9 cellular contexts compared by ENCODE assay signal in the genomic region with DNA sequence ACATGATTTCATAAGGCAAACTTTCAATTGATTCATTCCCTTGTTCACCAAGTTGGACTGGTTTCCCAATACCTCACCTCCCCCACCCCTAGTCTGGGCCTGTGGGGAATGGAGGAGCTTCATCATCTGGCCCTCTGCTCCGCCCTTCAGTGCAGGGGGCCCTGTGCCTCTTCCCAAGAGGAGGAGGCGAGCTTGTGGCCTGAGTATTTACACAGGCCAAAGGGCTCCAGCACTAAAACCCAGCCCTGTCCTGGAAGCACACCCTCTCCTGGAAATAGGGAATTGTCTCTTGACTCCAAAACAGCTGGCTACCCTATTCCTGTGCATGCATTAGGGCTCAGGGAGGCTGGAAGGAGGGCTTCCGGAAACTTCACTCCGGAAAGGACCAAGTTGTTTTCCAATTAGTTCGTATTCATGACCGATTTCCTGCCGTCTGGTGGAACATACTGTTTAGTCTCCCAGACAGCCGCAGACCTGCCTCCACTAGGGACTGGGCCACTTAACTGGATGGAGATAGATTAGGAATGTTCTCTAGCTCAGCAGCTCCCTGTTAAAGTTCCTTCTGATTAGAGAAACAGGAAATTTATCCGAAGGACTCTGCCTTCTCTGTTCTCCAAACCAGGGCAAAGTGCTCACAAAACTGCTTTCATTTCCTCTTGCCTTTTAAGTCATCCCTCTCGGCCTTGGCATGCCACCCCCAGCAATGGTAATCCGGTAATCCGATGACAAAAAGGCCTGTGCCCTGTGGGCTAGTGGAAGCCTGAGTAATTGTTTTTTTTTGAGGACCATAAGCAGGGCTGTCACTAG. TPM values are rescaled to one million over a fixed set of nuclear protein-coding genes. Genes with fewer than 3 reads are reported as not detected.
A peak's percentile ranks its signal among the peaks of the same experiment; 100 is the strongest.
DNase-seq lines count a peak whose midpoint lies in the region; ATAC-seq lines count a peak whose summit lies in the region.
"Had no signal": no experiment of that assay in that cellular context is flagged by ENCODE, and none has a peak within 500 bp of the region (broad histone marks: within the 10 kb centered on the region; RNA-seq: fewer than 3 reads in every experiment).

No MANE protein-coding gene starts in this region.

- 0 to 1% methylated on average over 10 to 12 of the region's 12 CpGs for WGBS in GM23248 (ENCODE audit: low coverage in 1 of 2, low lambda C conversion rate in 2 of 2, missing lambda C conversion rate in 2 of 2), 2 experiments
- WGBS in right cardiac atrium = 30% methylated on average over 12 of the region's 12 CpGs

- H3K9ac ChIP-seq in GM23248 = peak overlapping the region; percentile 89
- no peak overlapping the region for H3K9ac ChIP-seq in skeletal muscle tissue (ENCODE audit: low read depth in 1 of 3, low read length in 3 of 3)

- H3K9me3 Mint-ChIP-seq in stimulated activated naive CD8-positive, alpha-beta T cell treated with anti-CD3 and anti-CD28 coated beads, Interleukin-15, amount 100 ng/mL, for 72 hours = no peaks in the 10 kb centered on the region

- no peak overlapping the region for H3K27ac Mint-ChIP-seq in stimulated activated naive CD8-positive, alpha-beta T cell treated with anti-CD3 and anti-CD28 coated beads, Interleukin-15, amount 100 ng/mL, for 72 hours

- DNase-seq in GM23248 (peak; percentile 90), amniotic stem cell (lab: John Stamatoyannopoulos, UW) (peak; percentile 15), right cardiac atrium (peak; percentile 64 to 75 (median 66)), NCI-H774 (lab: John Stamatoyannopoulos, UW) (no peak), RPMI8226 (no peak)
- no peak for DNase-seq in stimulated activated naive CD8-positive, alpha-beta T cell treated with anti-CD3 and anti-CD28 coated beads, Interleukin-15, amount 100 ng/mL, for 72 hours
- DNase-seq: NCI-H1105 treated with DMSO at 0.1 percent for 48 hours had no signal

- H3K27me3 Mint-ChIP-seq in stimulated activated naive CD8-positive, alpha-beta T cell treated with anti-CD3 and anti-CD28 coated beads, Interleukin-15, amount 100 ng/mL, for 72 hours = peaks cover 15% of the 10 kb centered on the region

- in situ Hi-C loops in GM23248 (cut with MboI) = no loop called here

- H3K27me3 ChIP-seq in GM23248 (replicated peaks; ENCODE audit: insufficient read depth) (no peaks in the 10 kb centered on the region), right cardiac atrium (ENCODE audit: control insufficient read depth, insufficient read depth) (no peaks in the 10 kb centered on the region), skeletal muscle tissue (ENCODE audit: control insufficient read depth in 3 of 3, insufficient read depth in 3 of 3, low read length in 3 of 3) (peaks cover 0 to 8% (median 0%) of the 10 kb centered on the region in 3 donors)

- no peaks in the 10 kb centered on the region for H3K9me2 ChIP-seq in GM23248 (ENCODE audit: insufficient read depth)

- H3K27ac ChIP-seq in GM23248 (peak overlapping the region; percentile 100), right cardiac atrium (ENCODE audit: low read length) (peak overlapping the region; percentile 92), skeletal muscle tissue (ENCODE audit: low read depth, low read length) (peak overlapping the region; percentile 78)

- H3K4me3 Mint-ChIP-seq in stimulated activated naive CD8-positive, alpha-beta T cell treated with anti-CD3 and anti-CD28 coated beads, Interleukin-15, amount 100 ng/mL, for 72 hours = no peak overlapping the region

- peak; percentile 89 to 94 for ATAC-seq in right cardiac atrium
- ATAC-seq in stimulated activated naive CD8-positive, alpha-beta T cell treated with anti-CD3 and anti-CD28 coated beads, Interleukin-15, amount 100 ng/mL, for 72 hours = no peak
- ATAC-seq in HG03565 (IDR thresholded peaks at IDR 0.05; ENCODE audit: unreplicated experiment) = no peak

- H2AFZ ChIP-seq in GM23248 = peak overlapping the region; percentile 77

- H3K4me3 ChIP-seq in GM23248 (peak overlapping the region; percentile 67), right cardiac atrium (ENCODE audit: low read length) (no peak overlapping the region), skeletal muscle tissue (ENCODE audit: low read length in 3 of 3) (peak overlapping the region in 1 of 3 donors; percentile 2)

- H3K4me1 ChIP-seq in GM23248 (ENCODE audit: insufficient read depth) (peaks cover 47% of the 10 kb centered on the region), right cardiac atrium (ENCODE audit: control insufficient read depth, insufficient read depth, low read length) (peaks cover 5% of the 10 kb centered on the region), skeletal muscle tissue (ENCODE audit: control insufficient read depth in 3 of 3, insufficient read depth in 3 of 3, low read length in 3 of 3) (peaks cover 0 to 14% (median 0%) of the 10 kb centered on the region in 3 donors)

- H3K4me1 Mint-ChIP-seq in stimulated activated naive CD8-positive, alpha-beta T cell treated with anti-CD3 and anti-CD28 coated beads, Interleukin-15, amount 100 ng/mL, for 72 hours = no peaks in the 10 kb centered on the region

- H3K79me2 ChIP-seq in GM23248 (ENCODE audit: insufficient read depth) = 0 out of 2 replicates have a peak, but pooled peaks cover 15% of the 10 kb centered on the region

- peaks cover 45% of the 10 kb centered on the region for H3F3A ChIP-seq in GM23248 (ENCODE audit: insufficient read depth)

- no peaks in the 10 kb centered on the region for H3K9me3 ChIP-seq in GM23248 (ENCODE audit: low read depth)
- no peaks in the 10 kb centered on the region for H3K9me3 ChIP-seq in right cardiac atrium (ENCODE audit: control insufficient read depth, low read length)
- no peaks in the 10 kb centered on the region for H3K9me3 ChIP-seq in skeletal muscle tissue (ENCODE audit: control insufficient read depth in 3 of 3, low read length in 3 of 3)

- H4K20me1 ChIP-seq in GM23248 (ENCODE audit: insufficient read depth) = no peaks in the 10 kb centered on the region

- H3K4me2 ChIP-seq in GM23248 (ENCODE audit: unreplicated experiment) = peak overlapping the region; percentile 82

- intact Hi-C loops in right cardiac atrium (cut with DNase I) = no loop called here

- no peaks in the 10 kb centered on the region for H3K36me3 ChIP-seq in GM23248 (ENCODE audit: low read depth)
- H3K36me3 ChIP-seq in skeletal muscle tissue (ENCODE audit: control insufficient read depth in 3 of 3, insufficient read depth in 3 of 3, low read length in 3 of 3) = no peaks in the 10 kb centered on the region

RNA-seq across cellular contexts. Expression of gene SRPX2, which starts 5.8 kb away (rescaled TPM):
- total RNA-seq in GM23248 (2014; rRNA removed; shearing (Covaris generic)) = 36.5 and 36.7 TPM in 2 replicates
- polyA plus RNA-seq in GM23248 (2016; fragmentation: Nextera tagmentation; extraction: Ambion mirVana) = 40.3 and 40.4 TPM in 2 replicates
- total RNA-seq in right cardiac atrium = 10 to 100 TPM in 1 of 4 donors, 1 to 10 TPM in 3; 2.5 to 27.6 (median 4.8) TPM
- 4.1 TPM for polyA plus RNA-seq in right cardiac atrium
- total RNA-seq in skeletal muscle tissue = 13.0 TPM

RNA-seq across cellular contexts. Expression of gene TSPAN6, which starts 13.1 kb away (rescaled TPM):
- 24.3 and 29.3 TPM in 2 replicates for total RNA-seq in GM23248 (2014; rRNA removed; shearing (Covaris generic))
- polyA plus RNA-seq in GM23248 (2016; fragmentation: Nextera tagmentation; extraction: Ambion mirVana) (36.5 and 37.8 TPM in 2 replicates), right cardiac atrium (11.9 TPM)
- total RNA-seq in right cardiac atrium (10 to 100 TPM in 1 of 4 donors, 1 to 10 TPM in 3; 6.2 to 10.2 (median 8.8) TPM), skeletal muscle tissue (36.0 TPM)

Comparison
In these comparisons a context has a peak if more than half of its experiments do, and no peak if none do; other contexts are left out.
1. DNase-seq: peak in GM23248 (single experiment), amniotic stem cell (single experiment) and right cardiac atrium (3 of 3); none in NCI-H774 (single experiment), RPMI8226 (single experiment) and stimulated activated naive CD8-positive, alpha-beta T cell treated with anti-CD3 and anti-CD28 coated beads, Interleukin-15, amount 100 ng/mL, for 72 hours (0 of 2).
2. ATAC-seq: peak in right cardiac atrium (2 of 2); none in stimulated activated naive CD8-positive, alpha-beta T cell treated with anti-CD3 and anti-CD28 coated beads, Interleukin-15, amount 100 ng/mL, for 72 hours (single experiment) and HG03565 (single experiment).
3. Peak in every context shown above with its lines, with median percentiles within 50 percentile points of each other: H3K27ac ChIP-seq.